Comparison of ENCODE assay signal across 8 cellular contexts in genomic region chr1:43976045-43976444, GRCh38. TPM values are rescaled to one million over a fixed set of nuclear protein-coding genes. Genes with fewer than 3 reads are reported as not detected.
DNase-seq lines count a peak whose midpoint lies in the region; ATAC-seq and TF ChIP-seq lines count a peak whose summit lies in the region.

No MANE protein-coding gene starts in this region.

- H3K9me3 Mint-ChIP-seq in Caco-2 (ENCODE audit: unreplicated experiment) (no peaks in the 10 kb centered on the region), endodermal cell (no peaks in the 10 kb centered on the region)

- TF ChIP-seq CTCF in Caco-2 (IDR thresholded peaks at IDR 0.05; ENCODE audit: insufficient read depth in 1 of 2, low read depth in 1 of 2, low read length in 1 of 2, severe bottlenecking in 1 of 2, unreplicated experiment in 1 of 2): no peak
- no peak for TF ChIP-seq CTCF in OCI-LY1 (IDR thresholded peaks at IDR 0.05; ENCODE audit: low read length)
- peak; percentile 36 for TF ChIP-seq CTCF in endodermal cell (conservative IDR thresholded peaks at IDR 0.05)
- no peak for TF ChIP-seq CTCF in ovary (IDR thresholded peaks at IDR 0.05)

- POLR2A ChIA-PET in Caco-2 (lab: Charles Lee): interaction anchor here (0.8 kb wide), 1 partner anchor 618 kb away, joined by 9 read pairs; no protein-coding TSS in a partner anchor

- peaks cover 4% of the 10 kb centered on the region for H3K36me3 ChIP-seq in Caco-2 (ENCODE audit: control insufficient read depth, insufficient read depth, low read length)
- H3K36me3 ChIP-seq in OCI-LY1 (ENCODE audit: insufficient read depth, low read length): peaks cover 51% of the 10 kb centered on the region
- H3K36me3 ChIP-seq in endodermal cell (ENCODE audit: control insufficient read depth, insufficient read depth, low read length): peaks cover 39% of the 10 kb centered on the region
- H3K36me3 ChIP-seq in ovary: no peaks in the 10 kb centered on the region

- TF ChIP-seq POLR2A in ovary (IDR thresholded peaks at IDR 0.05): no peak

- intact Hi-C loops in Caco-2 (cut with micrococcal nuclease; ENCODE audit: unreplicated experiment): no loop called here
- intact Hi-C loops in ovary (cut with DNase I): no loop called here

- no peak for TF ChIP-seq EP300 in ovary (IDR thresholded peaks at IDR 0.05)

- peak overlapping the region; percentile 88 for H3K27ac Mint-ChIP-seq in Caco-2 (ENCODE audit: unreplicated experiment)
- peak overlapping the region; percentile 93 for H3K27ac Mint-ChIP-seq in endodermal cell

- H3K27ac ChIP-seq in OCI-LY1 (ENCODE audit: low read depth, low read length, poor library complexity, severe bottlenecking): peak overlapping the region; percentile 75
- no peak overlapping the region for H3K27ac ChIP-seq in endodermal cell (ENCODE audit: low read depth, low read length)
- H3K27ac ChIP-seq in ovary: no peak overlapping the region

- H3K9ac ChIP-seq in OCI-LY1 (ENCODE audit: low read length): peak overlapping the region; percentile 95
- H3K9ac ChIP-seq in endodermal cell (ENCODE audit: extremely low read depth, low read length, poor library complexity, severe bottlenecking): peak overlapping the region; percentile 81

- H2AFZ ChIP-seq in OCI-LY1 (ENCODE audit: low read length): no peak overlapping the region

- peak overlapping the region; percentile 91 for H3K4me2 ChIP-seq in OCI-LY1 (ENCODE audit: low read length)

- H4K20me1 ChIP-seq in OCI-LY1 (ENCODE audit: insufficient read depth, low read length): no peaks in the 10 kb centered on the region

- H3F3A ChIP-seq in OCI-LY1 (ENCODE audit: insufficient read depth, low read length): peaks cover 4% of the 10 kb centered on the region; the same call in 1 of the 2 replicates

- no TSS peak for BruUV-seq in Caco-2 (replicated peaks; lab: Mats Ljungman, UMichigan)

- CTCF ChIA-PET in Caco-2 (lab: Charles Lee): no interaction called here

- ATAC-seq in GM19452 (IDR thresholded peaks at IDR 0.05; ENCODE audit: unreplicated experiment) (no peak), GM21390 (IDR thresholded peaks at IDR 0.05; ENCODE audit: unreplicated experiment) (no peak), HG03442 (IDR thresholded peaks at IDR 0.05; ENCODE audit: unreplicated experiment) (no peak)

- H3K4me3 ChIP-seq in Caco-2 (ENCODE audit: low read depth, low read length): peak overlapping the region; percentile 96
- H3K4me3 ChIP-seq in OCI-LY1 (ENCODE audit: low read depth, low read length, poor library complexity, severe bottlenecking): peak overlapping the region; percentile 95
- peak overlapping the region; percentile 90 for H3K4me3 ChIP-seq in endodermal cell (ENCODE audit: low read length)
- H3K4me3 ChIP-seq in ovary: peak overlapping the region; percentile 92

- WGBS in endodermal cell (ENCODE audit: insufficient coverage in 1 of 2, insufficient read length in 1 of 2), 2 experiments: 78 to 91% methylated on average over 2 to 4 of the region's 4 CpGs
- 73 to 76% (median 73%) methylated on average over 4 of the region's 4 CpGs for WGBS in ovary, 3 donors

- H3K36me3 Mint-ChIP-seq in Caco-2 (ENCODE audit: insufficient read depth, unreplicated experiment) (peaks cover 45% of the 10 kb centered on the region), endodermal cell (ENCODE audit: low read depth) (peaks cover 35% of the 10 kb centered on the region)

- H3K79me2 ChIP-seq in OCI-LY1 (ENCODE audit: insufficient read depth, low read length): no peaks in the 10 kb centered on the region

- H3K9me3 ChIP-seq in Caco-2 (no peaks in the 10 kb centered on the region), OCI-LY1 (ENCODE audit: low read length) (no peaks in the 10 kb centered on the region), endodermal cell (ENCODE audit: control insufficient read depth, low read length) (no peaks in the 10 kb centered on the region), ovary (no peaks in the 10 kb centered on the region)

- H3K4me3 Mint-ChIP-seq in Caco-2 (ENCODE audit: unreplicated experiment): peak overlapping the region; percentile 91
- H3K4me3 Mint-ChIP-seq in endodermal cell: peak overlapping the region; percentile 72

- DNase-seq in Caco-2 (no peak), endodermal cell (no peak), ovary (no peak), SHP77 (lab: John Stamatoyannopoulos, UW) (no peak)

- H3K27me3 ChIP-seq in Caco-2 (replicated peaks; ENCODE audit: control insufficient read depth, insufficient read depth, low read length) (no peaks in the 10 kb centered on the region), OCI-LY1 (ENCODE audit: insufficient read depth, low read length) (0 out of 2 replicates have a peak, but pooled peaks cover 3% of the 10 kb centered on the region), endodermal cell (ENCODE audit: control insufficient read depth, insufficient read depth, low read length, poor library complexity, severe bottlenecking) (no peaks in the 10 kb centered on the region), ovary (no peaks in the 10 kb centered on the region)

- H3K9me2 ChIP-seq in OCI-LY1 (ENCODE audit: low read depth, low read length): no peaks in the 10 kb centered on the region

- H3K4me1 ChIP-seq in Caco-2: peaks cover 21% of the 10 kb centered on the region
- peaks cover 46% of the 10 kb centered on the region for H3K4me1 ChIP-seq in OCI-LY1 (ENCODE audit: insufficient read depth, low read length, severe bottlenecking)
- H3K4me1 ChIP-seq in endodermal cell (ENCODE audit: control insufficient read depth, insufficient read depth, low read length): peaks cover 7% of the 10 kb centered on the region
- peaks cover 15% of the 10 kb centered on the region for H3K4me1 ChIP-seq in ovary (ENCODE audit: insufficient read depth)

- H3K27me3 Mint-ChIP-seq in Caco-2 (ENCODE audit: insufficient read depth, unreplicated experiment) (no peaks in the 10 kb centered on the region), endodermal cell (ENCODE audit: insufficient read depth) (no peaks in the 10 kb centered on the region)

- H3K4me1 Mint-ChIP-seq in Caco-2 (ENCODE audit: low read depth, unreplicated experiment): peaks cover 24% of the 10 kb centered on the region
- peaks cover 29% of the 10 kb centered on the region for H3K4me1 Mint-ChIP-seq in endodermal cell

RNA-seq across cellular contexts. Expression of gene ATP6V0B, which starts 1.3 kb away (rescaled TPM):
- 89.9 and 91.2 TPM in 2 replicates for total RNA-seq in Caco-2 (2022)
- total RNA-seq in endodermal cell: 100 to 1,000 TPM; 108 to 116 TPM
- 120 TPM for polyA plus RNA-seq in endodermal cell (2013, experiment 1 of 2)
- polyA plus RNA-seq in endodermal cell (2013, experiment 2 of 2): 111 TPM
- total RNA-seq in ovary: 100 to 1,000 TPM in 1 of 7 donors, 10 to 100 TPM in 6; 46.1 to 108 (median 66.9) TPM
- 10 to 100 TPM; 74.4 to 76.1 TPM for polyA plus RNA-seq in ovary

RNA-seq across cellular contexts. Expression of gene B4GALT2, which starts 3.0 kb away (rescaled TPM):
- total RNA-seq in Caco-2 (2022) (28.6 and 31.5 TPM in 2 replicates), endodermal cell (10 to 100 TPM; 62.7 to 72.7 TPM), ovary (10 to 100 TPM; 11.9 to 51.3 (median 33.9) TPM)
- polyA plus RNA-seq in endodermal cell (2013, experiment 1 of 2): 89.1 TPM
- polyA plus RNA-seq in endodermal cell (2013, experiment 2 of 2): 82.9 TPM
- 10 to 100 TPM; 14.4 to 22.1 TPM for polyA plus RNA-seq in ovary

RNA-seq across cellular contexts. Expression of gene DPH2, which starts 6.2 kb away (rescaled TPM):
- total RNA-seq in Caco-2 (2022): 29.0 and 29.5 TPM in 2 replicates
- 10 to 100 TPM; 28.5 to 31.3 TPM for total RNA-seq in endodermal cell
- 26.1 TPM for polyA plus RNA-seq in endodermal cell (2013, experiment 1 of 2)
- 19.5 TPM for polyA plus RNA-seq in endodermal cell (2013, experiment 2 of 2)
- 10 to 100 TPM in 6 of 7 donors, 1 to 10 TPM in 1; 7.2 to 27.0 (median 16.2) TPM for total RNA-seq in ovary
- polyA plus RNA-seq in ovary: 10 to 100 TPM in 1 of 2 donors, 1 to 10 TPM in 1; 8.5 to 12.7 TPM

RNA-seq across cellular contexts. Expression of gene CCDC24, which starts 15.4 kb away (rescaled TPM):
- total RNA-seq in Caco-2 (2022) (5.1 and 5.2 TPM in 2 replicates), endodermal cell (10 to 100 TPM; 26.6 to 31.1 TPM), ovary (10 to 100 TPM in 1 of 7 donors, 1 to 10 TPM in 6; 2.1 to 23.3 (median 7.3) TPM)
- polyA plus RNA-seq in endodermal cell (2013, experiment 1 of 2): 13.3 TPM
- polyA plus RNA-seq in endodermal cell (2013, experiment 2 of 2): 11.1 TPM
- 1 to 10 TPM; 1.1 to 6.2 TPM for polyA plus RNA-seq in ovary

RNA-seq across cellular contexts. Expression of gene IPO13, which starts 29.3 kb away (rescaled TPM):
- total RNA-seq in Caco-2 (2022): 14.1 and 15.9 TPM in 2 replicates
- total RNA-seq in endodermal cell: 10 to 100 TPM; 18.6 to 21.5 TPM
- 20.8 TPM for polyA plus RNA-seq in endodermal cell (2013, experiment 1 of 2)
- 16.2 TPM for polyA plus RNA-seq in endodermal cell (2013, experiment 2 of 2)
- total RNA-seq in ovary: 10 to 100 TPM in 6 of 7 donors, 1 to 10 TPM in 1; 8.6 to 30.3 (median 20.9) TPM
- 10 to 100 TPM in 1 of 2 donors, 1 to 10 TPM in 1; 10.0 to 15.3 TPM for polyA plus RNA-seq in ovary
